ENCODE assay signal across 30 cellular contexts in the genomic region with DNA sequence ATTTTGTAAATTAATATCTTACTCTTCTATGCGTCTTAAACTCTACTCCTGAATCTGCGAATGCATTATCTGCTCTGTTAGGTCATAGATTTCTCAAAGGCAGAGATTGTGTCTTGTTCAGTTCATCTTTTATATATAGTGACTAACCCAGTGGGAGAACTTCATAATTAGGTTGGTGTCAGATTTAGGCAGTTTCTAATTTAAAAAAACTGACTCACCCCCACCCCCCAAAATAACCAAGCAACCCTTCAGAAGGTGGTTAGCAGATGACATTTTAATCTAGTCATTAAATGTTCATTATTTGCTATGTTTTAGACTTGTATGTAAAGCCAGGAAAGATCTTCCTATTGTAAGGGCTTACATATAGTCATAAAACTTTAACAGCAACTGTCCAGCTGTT. TPM values are rescaled to one million over a fixed set of nuclear protein-coding genes. Genes with fewer than 3 reads are reported as not detected.
DNase-seq lines count a peak whose midpoint lies in the region; TF ChIP-seq lines count a peak whose summit lies in the region.
"Had no signal": no experiment of that assay in that cellular context is flagged by ENCODE, and none has a peak within 500 bp of the region (broad histone marks: within the 10 kb centered on the region; RNA-seq: fewer than 3 reads in every experiment).

No MANE protein-coding gene starts in this region.

- peak overlapping the region; percentile 36; the same call in 1 of the 2 replicates for H2AFZ ChIP-seq in OCI-LY7 (ENCODE audit: low read length)
- peak overlapping the region; percentile 13 for H2AFZ ChIP-seq in osteoblast (ENCODE audit: low read length)

- peak overlapping the region; percentile 55 to 83 (median 69); a peak in 21 of 22 replicates for H3K4me2 ChIP-seq in BLaER1 treated with 17β-estradiol and CSF1 and Interleukin-3, amounts not matched to agents 10 nM and 100 nM
- H3K4me2 ChIP-seq in OCI-LY7 (ENCODE audit: low read length) = peak overlapping the region; percentile 42
- H3K4me2 ChIP-seq in osteoblast (ENCODE audit: insufficient read depth, low read length) = peak overlapping the region; percentile 40

- no peaks in the 10 kb centered on the region for H3K9me2 ChIP-seq in OCI-LY7 (ENCODE audit: insufficient read depth, low read length)

- no TSS peak for BruUV-seq in OCI-LY7 (replicated peaks; lab: Mats Ljungman, UMichigan)

- no peaks in the 10 kb centered on the region for H3K9me3 Mint-ChIP-seq in activated naive CD4-positive, alpha-beta T cell treated with anti-CD3 and anti-CD28 coated beads for 36 hours
- H3K9me3 Mint-ChIP-seq: activated T-cell treated with anti-CD3 and anti-CD28 coated beads, Interleukin-2, amount 50 U/mL, for 72 hours; brain; WTC11 had no signal

- H3K4me3 Mint-ChIP-seq in activated naive CD4-positive, alpha-beta T cell treated with anti-CD3 and anti-CD28 coated beads for 36 hours = no peak overlapping the region
- H3K4me3 Mint-ChIP-seq: activated CD8-positive, alpha-beta memory T cell treated with anti-CD3 and anti-CD28 coated beads, Interleukin-2, amount 10 ng/mL, durations not matched to agents 7 days and 5 days; activated T-cell treated with anti-CD3 and anti-CD28 coated beads, Interleukin-2, amount 50 U/mL, for 72 hours; brain; WTC11 had no signal

- no peaks in the 10 kb centered on the region for H3K36me3 Mint-ChIP-seq in activated naive CD4-positive, alpha-beta T cell treated with anti-CD3 and anti-CD28 coated beads for 36 hours (ENCODE audit: low read depth)
- H3K36me3 Mint-ChIP-seq: activated CD8-positive, alpha-beta memory T cell treated with anti-CD3 and anti-CD28 coated beads, Interleukin-2, amount 10 ng/mL, durations not matched to agents 7 days and 5 days; brain; WTC11 had no signal

- no peak overlapping the region for H3K27ac Mint-ChIP-seq in activated naive CD4-positive, alpha-beta T cell treated with anti-CD3 and anti-CD28 coated beads for 36 hours
- H3K27ac Mint-ChIP-seq: activated CD8-positive, alpha-beta memory T cell treated with anti-CD3 and anti-CD28 coated beads, Interleukin-2, amount 10 ng/mL, durations not matched to agents 7 days and 5 days; activated T-cell treated with anti-CD3 and anti-CD28 coated beads, Interleukin-2, amount 50 U/mL, for 72 hours; WTC11 had no signal

- CTCF ChIA-PET in OCI-LY7 (lab: Charles Lee; ENCODE audit: unreplicated experiment) = no interaction called here
- CTCF ChIA-PET in activated naive CD4-positive, alpha-beta T cell treated with anti-CD3 and anti-CD28 coated beads for 36 hours (lab: Charles Lee) = no interaction called here

- no peaks in the 10 kb centered on the region for H3K27me3 ChIP-seq in BLaER1 treated with 17β-estradiol and CSF1 and Interleukin-3, amounts not matched to agents 10 nM and 100 nM
- H3K27me3 ChIP-seq in esophagus (ENCODE audit: control insufficient read depth in 1 of 2, insufficient read depth in 2 of 2, low read length in 2 of 2) = no peaks in the 10 kb centered on the region
- H3K27me3 ChIP-seq in osteoblast (ENCODE audit: insufficient read depth, low read length) = no peaks in the 10 kb centered on the region
- H3K27me3 ChIP-seq: stomach, tibial artery had no signal

- peaks cover 8% of the 10 kb centered on the region for H3K27me3 Mint-ChIP-seq in activated naive CD4-positive, alpha-beta T cell treated with anti-CD3 and anti-CD28 coated beads for 36 hours (ENCODE audit: low read depth)
- H3K27me3 Mint-ChIP-seq: brain had no signal

- H3K4me1 ChIP-seq in BLaER1 treated with 17β-estradiol and CSF1 and Interleukin-3, amounts not matched to agents 10 nM and 100 nM = peaks cover 18 to 38% (median 31%) of the 10 kb centered on the region in 10 experiments
- H3K4me1 ChIP-seq in OCI-LY7 (ENCODE audit: insufficient read depth, low read length, poor library complexity, severe bottlenecking) = peaks cover 12% of the 10 kb centered on the region
- H3K4me1 ChIP-seq in esophagus (ENCODE audit: control insufficient read depth in 2 of 2, insufficient read depth in 2 of 2, low read length in 1 of 2) = peaks cover 0 to 3% of the 10 kb centered on the region in 2 donors
- H3K4me1 ChIP-seq in osteoblast (ENCODE audit: insufficient read depth, low read length) = peaks cover 7% of the 10 kb centered on the region
- H3K4me1 ChIP-seq: adrenal gland, Caco-2, HAP-1, psoas muscle had no signal

- no peak for TF ChIP-seq CTCF in OCI-LY7 (conservative IDR thresholded peaks at IDR 0.05; ENCODE audit: low read length)
- no peak for TF ChIP-seq CTCF in osteoblast (IDR thresholded peaks at IDR 0.05; ENCODE audit: extremely low read depth, low read depth, low read length)

- H3K9me3 ChIP-seq in BLaER1 treated with 17β-estradiol and CSF1 and Interleukin-3, amounts not matched to agents 10 nM and 100 nM (replicated peaks in 1 of 11) = peaks cover 11 to 22% (median 17%) of the 10 kb centered on the region in 11 experiments; a peak in 16 of 22 replicates
- H3K9me3 ChIP-seq in OCI-LY7 (ENCODE audit: low read length) (no peaks in the 10 kb centered on the region), esophagus (ENCODE audit: control insufficient read depth in 2 of 2, insufficient read depth in 1 of 2, low read depth in 1 of 2, low read length in 1 of 2) (no peaks in the 10 kb centered on the region), osteoblast (ENCODE audit: low read depth, low read length) (no peaks in the 10 kb centered on the region)
- H3K9me3 ChIP-seq: adrenal gland, Caco-2, HAP-1, psoas muscle, stomach, tibial artery had no signal

- H3K79me2 ChIP-seq in OCI-LY7 (ENCODE audit: insufficient read depth, low read depth, low read length) = no peaks in the 10 kb centered on the region
- H3K79me2 ChIP-seq in osteoblast (ENCODE audit: insufficient read depth, low read length) = no peaks in the 10 kb centered on the region

- peak overlapping the region in 1 of 10 experiments; percentile 20; a peak in 4 of 20 replicates for H3K4me3 ChIP-seq in BLaER1 treated with 17β-estradiol and CSF1 and Interleukin-3, amounts not matched to agents 10 nM and 100 nM
- H3K4me3 ChIP-seq in OCI-LY7 (ENCODE audit: low read depth, low read length, poor library complexity, severe bottlenecking) (no peak overlapping the region), esophagus (ENCODE audit: low read depth in 1 of 2, low read length in 2 of 2) (no peak overlapping the region), osteoblast (ENCODE audit: insufficient read depth, low read length) (no peak overlapping the region)
- H3K4me3 ChIP-seq: adrenal gland, HAP-1, psoas muscle, stomach, tibial artery had no signal

- intact Hi-C loops in OCI-LY7 (cut with micrococcal nuclease; ENCODE audit: unreplicated experiment) = no loop called here
- intact Hi-C loops in activated naive CD4-positive, alpha-beta T cell treated with anti-CD3 and anti-CD28 coated beads for 36 hours (cut with micrococcal nuclease) = no loop called here

- H3K4me1 Mint-ChIP-seq in activated naive CD4-positive, alpha-beta T cell treated with anti-CD3 and anti-CD28 coated beads for 36 hours (ENCODE audit: low read depth) = no peaks in the 10 kb centered on the region
- H3K4me1 Mint-ChIP-seq: activated CD8-positive, alpha-beta memory T cell treated with anti-CD3 and anti-CD28 coated beads, Interleukin-2, amount 10 ng/mL, durations not matched to agents 7 days and 5 days; brain; WTC11 had no signal

- no peaks in the 10 kb centered on the region for H4K20me1 ChIP-seq in BLaER1 treated with 17β-estradiol and CSF1 and Interleukin-3, amounts not matched to agents 10 nM and 100 nM
- no peaks in the 10 kb centered on the region for H4K20me1 ChIP-seq in OCI-LY7 (ENCODE audit: insufficient read depth, low read length)
- no peaks in the 10 kb centered on the region for H4K20me1 ChIP-seq in osteoblast (ENCODE audit: insufficient read depth, low read length)

- POLR2A ChIA-PET in OCI-LY7 (lab: Charles Lee) = interaction anchor here (0.5 to 0.6 kb wide), 2 partner anchors 79 to 474 kb away, joined by 4 read pairs; no protein-coding TSS in a partner anchor

- peak overlapping the region in 10 of 11 experiments; percentile 21 to 78 (median 66); a peak in 20 of 22 replicates for H3K27ac ChIP-seq in BLaER1 treated with 17β-estradiol and CSF1 and Interleukin-3, amounts not matched to agents 10 nM and 100 nM
- H3K27ac ChIP-seq in OCI-LY7 (ENCODE audit: low read depth, low read length, poor library complexity, severe bottlenecking) (no peak overlapping the region), esophagus (ENCODE audit: low read depth in 2 of 2, low read length in 1 of 2) (peak overlapping the region; percentile 27 to 93), osteoblast (ENCODE audit: low read depth, low read length) (no peak overlapping the region)
- H3K27ac ChIP-seq: adrenal gland, psoas muscle, stomach, tibial artery had no signal

- H3K9ac ChIP-seq in BLaER1 treated with 17β-estradiol and CSF1 and Interleukin-3, amounts not matched to agents 10 nM and 100 nM = peak overlapping the region in 8 of 11 experiments; percentile 20 to 66 (median 42); a peak in 11 of 22 replicates

- DNase-seq in OCI-LY7 (ENCODE audit: low spot score) (no peak), osteoblast (ENCODE audit: insufficient read length, low spot score, missing footprints) (no peak), hypothalamus (lab: John Stamatoyannopoulos, UW) (no peak)
- DNase-seq in activated T-cell treated with anti-CD3 and anti-CD28 coated beads, Interleukin-2, amount 50 U/mL, for 1 hour = no peak
- DNase-seq in stimulated activated CD4-positive, alpha-beta T cell treated with anti-CD3 and anti-CD28 coated beads, Interleukin-12 subunit alpha, Interleukin-12 subunit beta, amount 100 ng/mL, for 4 hours = no peak
- no peak for DNase-seq in activated naive CD4-positive, alpha-beta T cell treated with anti-CD3 and anti-CD28 coated beads for 36 hours
- DNase-seq: ACHN; activated CD8-positive, alpha-beta memory T cell treated with anti-CD3 and anti-CD28 coated beads, Interleukin-2, amount 10 ng/mL, durations not matched to agents 7 days and 5 days; activated naive CD4-positive, alpha-beta T cell; activated T-cell treated with anti-CD3 and anti-CD28 coated beads, Interleukin-2, amount 50 U/mL, for 72 hours; Caco-2; effector CD4-positive, alpha-beta T cell; head of caudate nucleus; NCI-H1092; NCI-H187; NCI-H524 treated with DMSO at 0.1 percent for 48 hours; NK-92 treated with Interleukin-12 subunit alpha and Interleukin-12 subunit beta, amount 100 ng/mL, for 24 hours; psoas muscle; stimulated activated CD4-positive, alpha-beta T cell treated with anti-CD3 and anti-CD28 coated beads, Interleukin-1b, Interleukin-23, amount 100 ng/mL, for 48 hours; stomach; tibial artery had no signal

- WGBS in esophagus, 2 donors = 84 to 87% methylated on average over 2 of the region's 2 CpGs

- H3K36me3 ChIP-seq in BLaER1 treated with 17β-estradiol and CSF1 and Interleukin-3, amounts not matched to agents 10 nM and 100 nM = no peaks in the 10 kb centered on the region; a peak in 1 of 22 replicates
- H3K36me3 ChIP-seq in OCI-LY7 (ENCODE audit: insufficient read depth, low read length) (no peaks in the 10 kb centered on the region), esophagus (ENCODE audit: control insufficient read depth in 2 of 2, insufficient read depth in 2 of 2, low read length in 1 of 2) (no peaks in the 10 kb centered on the region), osteoblast (ENCODE audit: insufficient read depth, low read length) (no peaks in the 10 kb centered on the region)
- H3K36me3 ChIP-seq: adrenal gland, HAP-1, stomach, tibial artery had no signal

RNA-seq across cellular contexts. Expression of a gene that starts 10.4 kb away (rescaled TPM):
- not detected in 2 replicates for total RNA-seq in OCI-LY7 (2014; rRNA removed; shearing (Covaris generic))
- total RNA-seq in OCI-LY7 (2022) = not detected in 2 replicates
- 1 to 10 TPM in 1 of 2 donors, under 1 TPM in 1; 0.16 to 1.4 TPM for polyA plus RNA-seq in esophagus
- total RNA-seq in osteoblast = not detected in 2 replicates
- total RNA-seq in activated naive CD4-positive, alpha-beta T cell treated with anti-CD3 and anti-CD28 coated beads for 36 hours = not detected
- total RNA-seq: activated CD8-positive, alpha-beta memory T cell treated with anti-CD3 and anti-CD28 coated beads, Interleukin-2, amount 10 ng/mL, durations not matched to agents 7 days and 5 days; activated T-cell treated with anti-CD3 and anti-CD28 coated beads, Interleukin-2, amount 50 U/mL, for 72 hours; adrenal gland; Caco-2; fibroblast of villous mesenchyme; lung microvascular endothelial cell; psoas muscle; stomach; WTC11 had no signal
- polyA plus RNA-seq: adrenal gland, BJ, psoas muscle, stomach had no signal

RNA-seq across cellular contexts. Expression of a gene that starts 34.6 kb away (rescaled TPM):
- total RNA-seq in OCI-LY7 (2014; rRNA removed; shearing (Covaris generic)) = not detected in 2 replicates
- not detected in 2 replicates for total RNA-seq in OCI-LY7 (2022)
- polyA plus RNA-seq in esophagus = 100 to 1,000 TPM; 228 to 233 TPM
- total RNA-seq in osteoblast = under 0.01 TPM in 1 of 2 replicates, not detected in the other
- total RNA-seq in activated naive CD4-positive, alpha-beta T cell treated with anti-CD3 and anti-CD28 coated beads for 36 hours = not detected
- total RNA-seq: activated CD8-positive, alpha-beta memory T cell treated with anti-CD3 and anti-CD28 coated beads, Interleukin-2, amount 10 ng/mL, durations not matched to agents 7 days and 5 days; activated T-cell treated with anti-CD3 and anti-CD28 coated beads, Interleukin-2, amount 50 U/mL, for 72 hours; adrenal gland; Caco-2; fibroblast of villous mesenchyme; lung microvascular endothelial cell; psoas muscle; WTC11 had no signal
- polyA plus RNA-seq: BJ, psoas muscle had no signal

Comparison
In these comparisons a context has a peak if more than half of its experiments do, and no peak if none do; other contexts are left out.
1. H3K27ac ChIP-seq: peak in BLaER1 treated with 17β-estradiol and CSF1 and Interleukin-3, amounts not matched to agents 10 nM and 100 nM (10 of 11) and esophagus (2 of 2); none in OCI-LY7 (single experiment) and osteoblast (single experiment).
2. Peak in every context shown above with its lines, with median percentiles within 50 percentile points of each other: H3K4me2 ChIP-seq.